In the genomic region with DNA sequence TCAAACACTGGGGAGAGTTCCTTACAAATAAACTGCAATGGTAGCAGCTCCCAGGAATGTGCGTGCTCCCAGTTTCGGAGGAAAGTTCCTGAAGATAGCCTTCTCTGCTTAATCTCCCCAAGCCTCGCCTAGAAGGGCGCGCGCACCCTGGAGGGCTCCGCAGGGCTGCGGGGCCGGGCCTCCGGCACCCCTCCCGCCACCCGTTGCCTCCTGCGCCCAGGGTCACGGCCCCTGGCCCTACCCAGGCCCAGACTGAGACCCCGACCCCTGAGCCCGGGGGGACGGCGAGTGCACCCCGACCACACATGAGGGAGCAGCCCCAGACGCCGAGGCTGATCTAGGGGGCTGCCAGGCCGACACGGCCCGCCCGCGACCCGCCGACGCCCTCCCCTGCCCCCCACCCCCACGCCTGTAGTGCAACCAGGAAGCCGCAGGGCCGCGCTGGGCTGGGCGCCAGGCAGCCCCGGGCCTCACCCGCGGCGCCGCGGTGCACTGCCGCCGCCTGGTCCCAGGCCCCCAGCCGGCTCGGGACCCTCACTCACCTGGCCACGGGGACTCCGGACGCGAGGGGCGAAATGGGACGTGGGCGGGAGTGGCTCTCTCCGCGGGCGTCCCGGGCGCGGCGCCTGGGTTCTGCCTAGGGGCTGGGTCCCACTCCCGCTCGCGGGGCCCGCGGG, we compare ENCODE assay signal across 1 cellular context.
A peak's percentile ranks its signal among the peaks of the same experiment; 100 is the strongest.
TF ChIP-seq lines count a peak whose summit lies in the region.

No MANE protein-coding gene starts in this region.

TF ChIP-seq in HEK293, 187 proteins besides CTCF, POLR2A, EP300 and RAD21 (continued from another document and continues in another):
- TF ChIP-seq SCRT1 (tag by site-specific recombination; IDR thresholded peaks at IDR 0.05; ENCODE audit: borderline replicate concordance) (no peak), ZNF140 (tag by site-specific recombination; IDR thresholded peaks at IDR 0.05) (no peak), WT1 (tag by site-specific recombination; IDR thresholded peaks at IDR 0.05) (no peak), ZNF26 (tag by site-specific recombination; IDR thresholded peaks at IDR 0.05) (no peak), ZNF600 (tag by site-specific recombination; IDR thresholded peaks at IDR 0.05) (no peak), ZNF544 (tag by site-specific recombination; IDR thresholded peaks at IDR 0.05) (no peak), ZNF174 (tag by site-specific recombination; IDR thresholded peaks at IDR 0.05) (no peak), PRDM1 (tag by site-specific recombination; IDR thresholded peaks at IDR 0.05) (no peak), PATZ1 (tag by site-specific recombination; IDR thresholded peaks at IDR 0.05) (peak; percentile 64), ZNF155 (tag by site-specific recombination; IDR thresholded peaks at IDR 0.05) (no peak), KLF10 (tag by site-specific recombination; IDR thresholded peaks at IDR 0.05) (peak; percentile 43), PRDM10 (tag by site-specific recombination; IDR thresholded peaks at IDR 0.05) (peak; percentile 47), KLF1 (tag by site-specific recombination; IDR thresholded peaks at IDR 0.05) (0 out of 2 replicates have a peak, but pooled peaks have one; percentile 11), YY2 (tag by site-specific recombination; IDR thresholded peaks at IDR 0.05) (no peak), ZNF624 (tag by site-specific recombination; IDR thresholded peaks at IDR 0.05) (no peak), EGR2 (tag by site-specific recombination; IDR thresholded peaks at IDR 0.05; ENCODE audit: low read depth) (peak; percentile 43), ZBTB48 (tag by site-specific recombination; IDR thresholded peaks at IDR 0.05) (peak; percentile 52; the same call in 1 of the 2 replicates), REST (tag by site-specific recombination; IDR thresholded peaks at IDR 0.05) (no peak), GLIS2 (tag by site-specific recombination; IDR thresholded peaks at IDR 0.05) (peak; percentile 79), ZNF223 (tag by site-specific recombination; IDR thresholded peaks at IDR 0.05) (no peak), ZNF621 (tag by site-specific recombination; IDR thresholded peaks at IDR 0.05) (no peak), KLF16 (tag by site-specific recombination; IDR thresholded peaks at IDR 0.05) (no peak), ZNF521 (tag by site-specific recombination; IDR thresholded peaks at IDR 0.05) (no peak), ZNF24 (tag by site-specific recombination; IDR thresholded peaks at IDR 0.05) (no peak), ZNF513 (tag by site-specific recombination; IDR thresholded peaks at IDR 0.05) (no peak), KLF8 (tag by site-specific recombination; IDR thresholded peaks at IDR 0.05) (peak; percentile 66; the same call in 1 of the 2 replicates), ZNF596 (tag by site-specific recombination; IDR thresholded peaks at IDR 0.05) (0 out of 2 replicates have a peak, but pooled peaks have one; percentile 4), HIC1 (tag by site-specific recombination; IDR thresholded peaks at IDR 0.05) (peak; percentile 37; the same call in 1 of the 2 replicates), ZNF843 (tag by site-specific recombination; IDR thresholded peaks at IDR 0.05) (no peak)
- TF ChIP-seq, protein P1, sequence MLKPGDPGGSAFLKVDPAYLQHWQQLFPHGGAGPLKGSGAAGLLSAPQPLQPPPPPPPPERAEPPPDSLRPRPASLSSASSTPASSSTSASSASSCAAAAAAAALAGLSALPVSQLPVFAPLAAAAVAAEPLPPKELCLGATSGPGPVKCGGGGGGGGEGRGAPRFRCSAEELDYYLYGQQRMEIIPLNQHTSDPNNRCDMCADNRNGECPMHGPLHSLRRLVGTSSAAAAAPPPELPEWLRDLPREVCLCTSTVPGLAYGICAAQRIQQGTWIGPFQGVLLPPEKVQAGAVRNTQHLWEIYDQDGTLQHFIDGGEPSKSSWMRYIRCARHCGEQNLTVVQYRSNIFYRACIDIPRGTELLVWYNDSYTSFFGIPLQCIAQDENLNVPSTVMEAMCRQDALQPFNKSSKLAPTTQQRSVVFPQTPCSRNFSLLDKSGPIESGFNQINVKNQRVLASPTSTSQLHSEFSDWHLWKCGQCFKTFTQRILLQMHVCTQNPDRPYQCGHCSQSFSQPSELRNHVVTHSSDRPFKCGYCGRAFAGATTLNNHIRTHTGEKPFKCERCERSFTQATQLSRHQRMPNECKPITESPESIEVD (tag by site-specific recombination; IDR thresholded peaks at IDR 0.05): no peak
- TF ChIP-seq, protein P2, sequence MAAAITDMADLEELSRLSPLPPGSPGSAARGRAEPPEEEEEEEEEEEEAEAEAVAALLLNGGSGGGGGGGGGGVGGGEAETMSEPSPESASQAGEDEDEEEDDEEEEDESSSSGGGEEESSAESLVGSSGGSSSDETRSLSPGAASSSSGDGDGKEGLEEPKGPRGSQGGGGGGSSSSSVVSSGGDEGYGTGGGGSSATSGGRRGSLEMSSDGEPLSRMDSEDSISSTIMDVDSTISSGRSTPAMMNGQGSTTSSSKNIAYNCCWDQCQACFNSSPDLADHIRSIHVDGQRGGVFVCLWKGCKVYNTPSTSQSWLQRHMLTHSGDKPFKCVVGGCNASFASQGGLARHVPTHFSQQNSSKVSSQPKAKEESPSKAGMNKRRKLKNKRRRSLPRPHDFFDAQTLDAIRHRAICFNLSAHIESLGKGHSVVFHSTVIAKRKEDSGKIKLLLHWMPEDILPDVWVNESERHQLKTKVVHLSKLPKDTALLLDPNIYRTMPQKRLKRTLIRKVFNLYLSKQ (tag by site-specific recombination; IDR thresholded peaks at IDR 0.05; ENCODE audit: borderline replicate concordance): no peak
- TF ChIP-seq, protein P3, sequence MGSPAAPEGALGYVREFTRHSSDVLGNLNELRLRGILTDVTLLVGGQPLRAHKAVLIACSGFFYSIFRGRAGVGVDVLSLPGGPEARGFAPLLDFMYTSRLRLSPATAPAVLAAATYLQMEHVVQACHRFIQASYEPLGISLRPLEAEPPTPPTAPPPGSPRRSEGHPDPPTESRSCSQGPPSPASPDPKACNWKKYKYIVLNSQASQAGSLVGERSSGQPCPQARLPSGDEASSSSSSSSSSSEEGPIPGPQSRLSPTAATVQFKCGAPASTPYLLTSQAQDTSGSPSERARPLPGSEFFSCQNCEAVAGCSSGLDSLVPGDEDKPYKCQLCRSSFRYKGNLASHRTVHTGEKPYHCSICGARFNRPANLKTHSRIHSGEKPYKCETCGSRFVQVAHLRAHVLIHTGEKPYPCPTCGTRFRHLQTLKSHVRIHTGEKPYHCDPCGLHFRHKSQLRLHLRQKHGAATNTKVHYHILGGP (tag by site-specific recombination; IDR thresholded peaks at IDR 0.05): no peak
- TF ChIP-seq, protein P4, sequence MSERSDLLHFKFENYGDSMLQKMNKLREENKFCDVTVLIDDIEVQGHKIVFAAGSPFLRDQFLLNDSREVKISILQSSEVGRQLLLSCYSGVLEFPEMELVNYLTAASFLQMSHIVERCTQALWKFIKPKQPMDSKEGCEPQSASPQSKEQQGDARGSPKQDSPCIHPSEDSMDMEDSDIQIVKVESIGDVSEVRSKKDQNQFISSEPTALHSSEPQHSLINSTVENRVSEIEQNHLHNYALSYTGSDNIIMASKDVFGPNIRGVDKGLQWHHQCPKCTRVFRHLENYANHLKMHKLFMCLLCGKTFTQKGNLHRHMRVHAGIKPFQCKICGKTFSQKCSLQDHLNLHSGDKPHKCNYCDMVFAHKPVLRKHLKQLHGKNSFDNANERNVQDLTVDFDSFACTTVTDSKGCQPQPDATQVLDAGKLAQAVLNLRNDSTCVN (tag by site-specific recombination; optimal IDR thresholded peaks at IDR 0.05): peak; percentile 76
